25 cellular contexts compared by ENCODE assay signal in the genomic region with DNA sequence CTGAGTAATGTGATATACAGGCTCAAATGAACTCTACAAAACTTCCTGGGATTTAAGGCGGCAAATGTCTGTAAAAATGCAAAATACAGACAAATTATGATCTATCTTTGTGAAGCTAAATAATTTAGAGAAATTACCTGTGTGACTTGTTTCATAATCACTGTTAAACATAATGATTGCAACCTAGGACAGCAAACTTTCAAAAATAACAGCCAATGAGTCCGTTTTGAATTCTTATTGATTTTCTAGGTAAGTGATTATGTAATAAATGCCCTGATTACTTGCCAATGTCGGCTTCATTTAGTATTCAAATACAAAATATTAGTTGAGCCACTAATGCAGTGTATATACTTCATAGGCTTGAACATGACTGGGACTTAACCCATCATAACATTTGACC.
"Had no signal": no experiment of that assay in that cellular context is flagged by ENCODE, and none has a peak within 500 bp of the region (broad histone marks: within the 10 kb centered on the region; RNA-seq: fewer than 3 reads in every experiment).

No MANE protein-coding gene starts in this region.

- H3K36me3 ChIP-seq: colonic mucosa, esophagus squamous epithelium, gastrocnemius medialis, heart right ventricle, left ventricle myocardium inferior, lower lobe of right lung had no signal

- ATAC-seq: effector memory CD8-positive, alpha-beta T cell; esophagus mucosa; gastrocnemius medialis; heart right ventricle; left cardiac atrium; lower lobe of right lung; mucosa of descending colon had no signal

- FAIRE-seq: endometrium, islet of Langerhans, keratinocyte had no signal

- H3K9me3 ChIP-seq: colonic mucosa, esophagus squamous epithelium, gastrocnemius medialis, heart right ventricle, left ventricle myocardium inferior, lower lobe of right lung, mucosa of descending colon had no signal

- H3K4me3 ChIP-seq: colonic mucosa, esophagus squamous epithelium, gastrocnemius medialis, heart right ventricle, left ventricle myocardium inferior, lower lobe of right lung, mucosa of descending colon had no signal

- H3K27ac ChIP-seq: colonic mucosa, epithelial cell of prostate, esophagus squamous epithelium, gastrocnemius medialis, heart right ventricle, left ventricle myocardium inferior, lower lobe of right lung had no signal

- H3K4me1 ChIP-seq: colonic mucosa, esophagus squamous epithelium, gastrocnemius medialis, heart right ventricle, left ventricle myocardium inferior, lower lobe of right lung had no signal

- H3K27me3 ChIP-seq: colonic mucosa, esophagus squamous epithelium, gastrocnemius medialis, heart right ventricle had no signal

- DNase-seq: colonic mucosa; cortex of kidney; effector CD8-positive, alpha-beta T cell; effector memory CD8-positive, alpha-beta T cell; endodermal cell; erythroblast; esophagus squamous epithelium; foreskin fibroblast; foreskin melanocyte; gastrocnemius medialis; glutamatergic neuron; head of caudate nucleus; heart right ventricle; hippocampal formation; left cardiac atrium; left ventricle myocardium inferior; lower lobe of right lung; mesenchymal stem cell; mucosa of descending colon; naive B cell had no signal
